Comparison of ENCODE assay signal across 16 cellular contexts in the genomic region with DNA sequence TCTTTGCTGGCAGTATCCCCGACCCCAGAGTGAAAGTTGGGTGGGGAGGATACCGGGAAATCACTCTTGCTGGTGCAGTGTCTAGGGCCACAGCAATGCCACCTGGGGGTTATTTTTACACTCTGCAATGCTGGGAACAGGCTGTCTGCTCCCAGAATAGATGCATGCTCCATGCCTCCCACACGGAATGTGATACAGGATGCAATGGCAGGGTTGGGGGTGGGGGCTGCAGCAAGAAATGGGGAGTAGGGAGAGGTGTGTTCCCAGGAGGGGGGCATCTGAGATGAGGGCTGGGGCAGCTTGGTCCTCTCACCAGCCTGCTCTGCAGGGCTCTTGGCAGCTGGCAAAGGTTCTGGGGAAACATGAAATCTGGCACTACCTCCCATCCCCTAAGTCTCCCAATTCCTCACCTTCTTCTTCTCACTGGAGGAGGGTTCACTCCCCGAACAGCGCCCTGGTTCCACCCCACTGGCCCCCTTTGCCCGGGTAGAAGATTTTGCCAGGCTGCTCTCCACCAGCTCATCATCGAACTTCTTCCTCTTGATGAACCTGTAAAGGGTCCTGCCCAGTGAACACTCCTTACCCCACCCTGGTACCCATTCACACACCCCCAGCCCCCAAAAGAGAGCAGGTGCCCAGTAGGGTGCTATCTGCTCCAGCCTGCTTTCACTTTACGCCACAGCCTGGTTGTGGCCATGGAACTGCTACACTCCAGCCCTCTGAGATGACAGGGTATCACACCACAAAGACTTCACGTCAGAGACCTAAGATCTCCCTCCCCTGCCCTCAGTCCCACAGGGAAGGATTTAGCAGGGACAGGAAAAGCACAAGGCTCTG. TPM values are rescaled to one million over a fixed set of nuclear protein-coding genes. Genes with fewer than 3 reads are reported as not detected.
DNase-seq lines count a peak whose midpoint lies in the region; ATAC-seq and TF ChIP-seq lines count a peak whose summit lies in the region.
"Had no signal": no experiment of that assay in that cellular context is flagged by ENCODE, and none has a peak within 500 bp of the region (broad histone marks: within the 10 kb centered on the region; RNA-seq: fewer than 3 reads in every experiment).

No MANE protein-coding gene starts in this region.

- H3K9ac ChIP-seq in trophoblast cell (ENCODE audit: low read length) = no peak overlapping the region

- H3K36me3 Mint-ChIP-seq in activated CD8-positive, alpha-beta T cell treated with anti-CD3 and anti-CD28 coated beads, Interleukin-2, amount 10 ng/mL, durations not matched to agents 7 days and 5 days (ENCODE audit: low read depth) = peaks cover 42% of the 10 kb centered on the region

- peak in 4 of 12 donors; percentile 9 to 30 (median 20) for TF ChIP-seq CTCF in heart left ventricle (IDR thresholded peaks at IDR 0.05)

- 61 to 64% (median 63%) methylated on average over 9 of the region's 9 CpGs for WGBS in heart left ventricle, 4 donors
- WGBS in trophoblast cell (ENCODE audit: extremely low coverage, insufficient coverage, insufficient read length) = no CpG with 5 or more reads among the region's 9 CpGs

- TF ChIP-seq POLR2A in heart left ventricle (IDR thresholded peaks at IDR 0.05) = no peak

- DNase-seq in H7 = peak; percentile 14
- peak; percentile 48 for DNase-seq in activated CD8-positive, alpha-beta T cell treated with anti-CD3 and anti-CD28 coated beads, Interleukin-2, amount 10 ng/mL, durations not matched to agents 7 days and 5 days
- DNase-seq in heart left ventricle = peak in 3 of 5 donors; percentile 49 to 78 (median 74)
- DNase-seq in trophoblast cell = no peak
- no peak for DNase-seq in GM19238 (ENCODE audit: insufficient read length, low spot score)
- no peak for DNase-seq in NCI-H2107 (lab: John Stamatoyannopoulos, UW)
- DNase-seq in dermis blood vessel endothelial cell = no peak
- DNase-seq: activated CD4-positive, alpha-beta T cell treated with anti-CD3 and anti-CD28 coated beads for 36 hours; activated naive CD4-positive, alpha-beta T cell treated with anti-CD3 and anti-CD28 coated beads for 36 hours; cortex of kidney; GF-D8; NCI-H2171; stimulated activated CD4-positive, alpha-beta T cell treated with anti-CD3 and anti-CD28 coated beads, Interleukin-4, amount 100 ng/mL, for 4 hours had no signal

- H3K23ac ChIP-seq in trophoblast cell (ENCODE audit: low read length) = no peak overlapping the region

- H3K27me3 ChIP-seq in H7 (ENCODE audit: control insufficient read depth, insufficient read depth, low read length) = no peaks in the 10 kb centered on the region
- H3K27me3 ChIP-seq in heart left ventricle = no peaks in the 10 kb centered on the region
- H3K27me3 ChIP-seq in trophoblast cell (ENCODE audit: insufficient read depth, low read length) = no peaks in the 10 kb centered on the region

- H3K4me1 ChIP-seq in heart left ventricle = peaks cover 0 to 56% (median 42%) of the 10 kb centered on the region in 12 donors
- H3K4me1 ChIP-seq in trophoblast cell (ENCODE audit: control insufficient read depth in 1 of 2, insufficient read depth in 2 of 2, low read length in 2 of 2) = peaks cover 0 to 3% of the 10 kb centered on the region in 2 experiments

- H3K18ac ChIP-seq in trophoblast cell (ENCODE audit: low read length) = peak overlapping the region; percentile 9

- peaks cover 79% of the 10 kb centered on the region for H3K4me1 Mint-ChIP-seq in activated CD8-positive, alpha-beta T cell treated with anti-CD3 and anti-CD28 coated beads, Interleukin-2, amount 10 ng/mL, durations not matched to agents 7 days and 5 days (ENCODE audit: low read depth)

- H3K27ac Mint-ChIP-seq in activated CD8-positive, alpha-beta T cell treated with anti-CD3 and anti-CD28 coated beads, Interleukin-2, amount 10 ng/mL, durations not matched to agents 7 days and 5 days = peak overlapping the region; percentile 81
- H3K27ac Mint-ChIP-seq: activated CD4-positive, alpha-beta T cell treated with anti-CD3 and anti-CD28 coated beads for 36 hours; activated naive CD4-positive, alpha-beta T cell treated with anti-CD3 and anti-CD28 coated beads for 36 hours; memory B cell; stimulated activated naive CD8-positive, alpha-beta T cell treated with anti-CD3 and anti-CD28 coated beads, Interleukin-15, Interleukin-2, amounts not matched to agents 100 ng/mL and 50 ng/mL, for 24 hours had no signal

- H2AFZ ChIP-seq in trophoblast cell (ENCODE audit: insufficient read depth, low read length, poor library complexity) = no peak overlapping the region

- H3K9me3 Mint-ChIP-seq in activated CD8-positive, alpha-beta T cell treated with anti-CD3 and anti-CD28 coated beads, Interleukin-2, amount 10 ng/mL, durations not matched to agents 7 days and 5 days (ENCODE audit: insufficient read depth) = no peaks in the 10 kb centered on the region
- H3K9me3 Mint-ChIP-seq: activated naive CD4-positive, alpha-beta T cell treated with anti-CD3 and anti-CD28 coated beads for 36 hours; memory B cell; stimulated activated naive CD8-positive, alpha-beta T cell treated with anti-CD3 and anti-CD28 coated beads, Interleukin-15, Interleukin-2, amounts not matched to agents 100 ng/mL and 50 ng/mL, for 24 hours had no signal

- H2BK12ac ChIP-seq in trophoblast cell (ENCODE audit: low read length) = no peak overlapping the region

- CTCF ChIA-PET in activated CD8-positive, alpha-beta T cell treated with anti-CD3 and anti-CD28 coated beads, Interleukin-2, amount 10 ng/mL, durations not matched to agents 7 days and 5 days (lab: Charles Lee) = interaction anchor here (0.6 to 5.3 kb wide), 8 partner anchors 8 to 276 kb away, joined by 3 to 41 read pairs (median 4); partner anchors contain the start of genes DNAJC22 and PRPF40B

- peaks cover 8% of the 10 kb centered on the region for H3K79me2 ChIP-seq in trophoblast cell (ENCODE audit: control insufficient read depth, insufficient read depth, low read length, poor library complexity)

- no peak overlapping the region for H4K91ac ChIP-seq in trophoblast cell (ENCODE audit: low read depth, low read length)

- peaks cover 8% of the 10 kb centered on the region for H3K79me1 ChIP-seq in trophoblast cell (ENCODE audit: low read length)

- H4K8ac ChIP-seq in trophoblast cell (ENCODE audit: low read depth, low read length) = no peak overlapping the region

- peaks cover 39% of the 10 kb centered on the region for H3K36me3 ChIP-seq in H7 (replicated peaks; ENCODE audit: control insufficient read depth, insufficient read depth, low read length)
- H3K36me3 ChIP-seq in heart left ventricle = peaks cover 0 to 51% (median 47%) of the 10 kb centered on the region in 9 donors
- H3K36me3 ChIP-seq in trophoblast cell (ENCODE audit: control insufficient read depth in 1 of 2, insufficient read depth in 2 of 2, low read length in 2 of 2) = peaks cover 46 to 48% of the 10 kb centered on the region in 2 experiments

- no peak overlapping the region for H3K14ac ChIP-seq in trophoblast cell (ENCODE audit: low read length)

- ATAC-seq in activated CD8-positive, alpha-beta T cell treated with anti-CD3 and anti-CD28 coated beads, Interleukin-2, amount 10 ng/mL, durations not matched to agents 7 days and 5 days = peak; percentile 13
- peak; percentile 77 to 84 (median 79) for ATAC-seq in heart left ventricle
- ATAC-seq: activated CD4-positive, alpha-beta T cell treated with anti-CD3 and anti-CD28 coated beads for 36 hours; HCT116 had no signal

- H3K4ac ChIP-seq in trophoblast cell (ENCODE audit: low read depth, low read length) = no peak overlapping the region

- no peaks in the 10 kb centered on the region for H3K27me3 Mint-ChIP-seq in activated CD8-positive, alpha-beta T cell treated with anti-CD3 and anti-CD28 coated beads, Interleukin-2, amount 10 ng/mL, durations not matched to agents 7 days and 5 days (ENCODE audit: low read depth)
- H3K27me3 Mint-ChIP-seq: activated CD4-positive, alpha-beta T cell treated with anti-CD3 and anti-CD28 coated beads for 36 hours; memory B cell; stimulated activated naive CD8-positive, alpha-beta T cell treated with anti-CD3 and anti-CD28 coated beads, Interleukin-15, Interleukin-2, amounts not matched to agents 100 ng/mL and 50 ng/mL, for 24 hours had no signal

- H3K9me3 ChIP-seq in heart left ventricle (no peaks in the 10 kb centered on the region), trophoblast cell (ENCODE audit: insufficient read depth, low read depth, low read length) (no peaks in the 10 kb centered on the region)

- no peak overlapping the region for H3K4me2 ChIP-seq in trophoblast cell (ENCODE audit: low read length)

- POLR2A ChIA-PET in activated CD8-positive, alpha-beta T cell treated with anti-CD3 and anti-CD28 coated beads, Interleukin-2, amount 10 ng/mL, durations not matched to agents 7 days and 5 days (lab: Charles Lee) = interaction anchor here (1.0 to 1.4 kb wide), 4 partner anchors 9 to 58 kb away, joined by 3 to 4 read pairs (median 3); partner anchors contain the start of genes KCNH3 and PRPF40B

- intact Hi-C loops in heart left ventricle (cut with DNase I) = no loop called here

- H3K4me3 ChIP-seq in H7 (ENCODE audit: insufficient read depth, low read depth, low read length) = no peak overlapping the region
- H3K4me3 ChIP-seq in heart left ventricle = peak overlapping the region in 7 of 12 donors; percentile 1 to 35 (median 19)
- no peak overlapping the region for H3K4me3 ChIP-seq in trophoblast cell (ENCODE audit: low read depth, low read length)

- peak overlapping the region; percentile 80 to 98 (median 94) for H3K27ac ChIP-seq in heart left ventricle
- no peak overlapping the region for H3K27ac ChIP-seq in trophoblast cell (ENCODE audit: low read depth, low read length)

- H4K12ac ChIP-seq in trophoblast cell (ENCODE audit: low read depth, low read length) = no peak overlapping the region

- no peak overlapping the region for H2BK5ac ChIP-seq in trophoblast cell (ENCODE audit: low read depth, low read length, poor library complexity)

- H3K4me3 Mint-ChIP-seq in activated CD8-positive, alpha-beta T cell treated with anti-CD3 and anti-CD28 coated beads, Interleukin-2, amount 10 ng/mL, durations not matched to agents 7 days and 5 days = peak overlapping the region; percentile 62
- H3K4me3 Mint-ChIP-seq: activated naive CD4-positive, alpha-beta T cell treated with anti-CD3 and anti-CD28 coated beads for 36 hours; memory B cell; stimulated activated naive CD8-positive, alpha-beta T cell treated with anti-CD3 and anti-CD28 coated beads, Interleukin-15, Interleukin-2, amounts not matched to agents 100 ng/mL and 50 ng/mL, for 24 hours had no signal

- H2BK120ac ChIP-seq in trophoblast cell (ENCODE audit: insufficient read depth, low read length, poor library complexity) = no peak overlapping the region

- no peak overlapping the region for H2AK5ac ChIP-seq in trophoblast cell (ENCODE audit: low read length)

RNA-seq across cellular contexts. Expression of gene MCRS1, which starts 2.6 kb away (rescaled TPM):
- 113 and 124 TPM in 2 replicates for total RNA-seq in H7 (2014; rRNA removed; shearing (Covaris generic))
- 10 to 100 TPM; 85.9 to 86.1 TPM for total RNA-seq in activated CD8-positive, alpha-beta T cell treated with anti-CD3 and anti-CD28 coated beads, Interleukin-2, amount 10 ng/mL, durations not matched to agents 7 days and 5 days
- total RNA-seq in heart left ventricle (100 to 1,000 TPM in 3 of 9 donors, 10 to 100 TPM in 6; 70.0 to 122 (median 88.3) TPM), dermis blood vessel endothelial cell (58.5 and 73.9 TPM in 2 replicates)
- 10 to 100 TPM; 64.2 to 80.3 TPM for polyA plus RNA-seq in heart left ventricle
- 39.0 and 41.3 TPM in 2 replicates for polyA plus RNA-seq in trophoblast cell (2013)

RNA-seq across cellular contexts. Expression of gene KCNH3, which starts 26.5 kb away (rescaled TPM):
- total RNA-seq in H7 (2014; rRNA removed; shearing (Covaris generic)) = 0.97 TPM in 1 of 2 replicates, not detected in the other
- total RNA-seq in activated CD8-positive, alpha-beta T cell treated with anti-CD3 and anti-CD28 coated beads, Interleukin-2, amount 10 ng/mL, durations not matched to agents 7 days and 5 days = 1 to 10 TPM; 5.1 to 5.3 TPM
- 1 to 10 TPM in 3 of 9 donors, under 1 TPM in 6; 0.19 to 2.2 (median 0.40) TPM for total RNA-seq in heart left ventricle
- under 1 TPM; 0.14 to 0.42 TPM for polyA plus RNA-seq in heart left ventricle
- polyA plus RNA-seq in trophoblast cell (2013) = 0.01 TPM in 1 of 2 replicates, not detected in the other
- 0.09 TPM in 1 of 2 replicates, not detected in the other for total RNA-seq in dermis blood vessel endothelial cell

RNA-seq across cellular contexts. Expression of gene FAM186B, which starts 40.1 kb away (rescaled TPM):
- total RNA-seq in H7 (2014; rRNA removed; shearing (Covaris generic)) = 0.11 and 0.21 TPM in 2 replicates
- total RNA-seq in activated CD8-positive, alpha-beta T cell treated with anti-CD3 and anti-CD28 coated beads, Interleukin-2, amount 10 ng/mL, durations not matched to agents 7 days and 5 days = under 1 TPM; 0.18 to 0.21 TPM
- under 1 TPM; 0.23 to 0.78 (median 0.48) TPM for total RNA-seq in heart left ventricle
- under 1 TPM; 0.17 to 0.30 TPM for polyA plus RNA-seq in heart left ventricle
- polyA plus RNA-seq in trophoblast cell (2013) = 0.03 and 0.08 TPM in 2 replicates
- 0.19 and 0.34 TPM in 2 replicates for total RNA-seq in dermis blood vessel endothelial cell

RNA-seq across cellular contexts. Expression of gene PRPF40B, which starts 58.0 kb away (rescaled TPM):
- total RNA-seq in H7 (2014; rRNA removed; shearing (Covaris generic)) = 22.9 and 28.9 TPM in 2 replicates
- 10 to 100 TPM; 14.4 to 14.6 TPM for total RNA-seq in activated CD8-positive, alpha-beta T cell treated with anti-CD3 and anti-CD28 coated beads, Interleukin-2, amount 10 ng/mL, durations not matched to agents 7 days and 5 days
- 10 to 100 TPM; 12.7 to 25.5 (median 20.9) TPM for total RNA-seq in heart left ventricle
- polyA plus RNA-seq in heart left ventricle = 10 to 100 TPM; 12.0 to 21.1 TPM
- polyA plus RNA-seq in trophoblast cell (2013) = 6.0 and 6.4 TPM in 2 replicates
- 1.9 and 4.1 TPM in 2 replicates for total RNA-seq in dermis blood vessel endothelial cell

Comparison
In these comparisons a context has a peak if more than half of its experiments do, and no peak if none do; other contexts are left out.
1. DNase-seq: peak in H7 (single experiment), activated CD8-positive, alpha-beta T cell treated with anti-CD3 and anti-CD28 coated beads, Interleukin-2, amount 10 ng/mL, durations not matched to agents 7 days and 5 days (single experiment) and heart left ventricle (3 of 5); none in trophoblast cell (0 of 2), GM19238 (single experiment), NCI-H2107 (single experiment) and dermis blood vessel endothelial cell (single experiment).
2. H3K4me3 ChIP-seq: peak in heart left ventricle (7 of 12); none in H7 (single experiment) and trophoblast cell (single experiment).